Comparison of ENCODE assay signal across 9 cellular contexts in genomic region chr12:50187084-50187900, GRCh38.
A peak's percentile ranks its signal among the peaks of the same experiment; 100 is the strongest.
DNase-seq lines count a peak whose midpoint lies in the region; ATAC-seq and TF ChIP-seq lines count a peak whose summit lies in the region.
"Had no signal": no experiment of that assay in that cellular context is flagged by ENCODE, and none has a peak within 500 bp of the region (broad histone marks: within the 10 kb centered on the region; RNA-seq: fewer than 3 reads in every experiment).

No MANE protein-coding gene starts in this region.

- H3K9me3 ChIP-seq in mucosa of rectum (ENCODE audit: control insufficient read depth in 2 of 2, low read length in 2 of 2): no peaks in the 10 kb centered on the region

- no peak for TF ChIP-seq CTCF in GM06990 (IDR thresholded peaks at IDR 0.05; ENCODE audit: insufficient read depth, low read length, poor library complexity, severe bottlenecking)

- H3K9ac ChIP-seq in mucosa of rectum (ENCODE audit: low read depth in 1 of 2, low read length in 2 of 2): no peak overlapping the region

- DNase-seq in GM06990 (ENCODE audit: extremely low read depth, insufficient read length) (peak; percentile 50), HUDEP-2 (lab: John Stamatoyannopoulos, UW; ENCODE audit: unreplicated experiment in 76 of 76) (no peak)
- DNase-seq in activated T-cell treated with anti-CD3 and anti-CD28 coated beads, Interleukin-2, amount 50 U/mL, for 48 hours: peak; percentile 66 to 69

- H3K27me3 ChIP-seq in GM06990 (replicated peaks; ENCODE audit: control insufficient read depth, insufficient read depth, low read length) (no peaks in the 10 kb centered on the region), mucosa of rectum (ENCODE audit: control insufficient read depth in 2 of 2, insufficient read depth in 2 of 2, low read length in 2 of 2) (no peaks in the 10 kb centered on the region)

- H3K36me3 ChIP-seq in GM06990 (ENCODE audit: control insufficient read depth, insufficient read depth, low read length): peaks cover 3% of the 10 kb centered on the region; the same call in 1 of the 2 replicates
- peaks cover 21 to 28% of the 10 kb centered on the region in 2 donors for H3K36me3 ChIP-seq in mucosa of rectum (ENCODE audit: control insufficient read depth in 2 of 2, insufficient read depth in 2 of 2, low read length in 2 of 2)

- H3K27ac ChIP-seq in mucosa of rectum (ENCODE audit: low read depth in 2 of 2, low read length in 2 of 2): peak overlapping the region; percentile 33 to 75
- H3K27ac ChIP-seq: HL-60 had no signal

- H3K4me1 ChIP-seq in mucosa of rectum (ENCODE audit: control insufficient read depth in 2 of 2, insufficient read depth in 2 of 2, low read length in 2 of 2): peaks cover 19 to 52% of the 10 kb centered on the region in 2 donors

- H3K4me3 ChIP-seq in GM06990 (replicated peaks; ENCODE audit: low read depth, low read length) (no peak overlapping the region), mucosa of rectum (ENCODE audit: low read length in 2 of 2) (no peak overlapping the region)

- peak; percentile 68 for ATAC-seq in HG02759 (IDR thresholded peaks at IDR 0.05; ENCODE audit: unreplicated experiment)
- no peak for ATAC-seq in HG03139 (IDR thresholded peaks at IDR 0.05; ENCODE audit: unreplicated experiment)
- ATAC-seq in GM21786 (IDR thresholded peaks at IDR 0.05; ENCODE audit: unreplicated experiment): no peak
- no peak for ATAC-seq in GM21381 (IDR thresholded peaks at IDR 0.05; ENCODE audit: unreplicated experiment)

Comparison
In these comparisons a context has a peak if more than half of its experiments do, and no peak if none do; other contexts are left out.
1. DNase-seq: peak in GM06990 (single experiment) and activated T-cell treated with anti-CD3 and anti-CD28 coated beads, Interleukin-2, amount 50 U/mL, for 48 hours (2 of 2); none in HUDEP-2 (0 of 76).